Comparison of ENCODE assay signal across 13 cellular contexts in genomic region chr3:141921316-141921715, GRCh38.
"Had no signal": no experiment of that assay in that cellular context is flagged by ENCODE, and none has a peak within 500 bp of the region (broad histone marks: within the 10 kb centered on the region; RNA-seq: fewer than 3 reads in every experiment).

No MANE protein-coding gene starts in this region.

- H3K9me3 ChIP-seq: body of pancreas had no signal

- H3K4me3 Mint-ChIP-seq: activated T-helper 17 cell treated with anti-CD3 and anti-CD28 coated beads, Interleukin-2, amount 50 U/mL, for 72 hours; neural crest cell had no signal

- H3K4me3 ChIP-seq: body of pancreas had no signal

- H3K4me1 Mint-ChIP-seq: activated T-helper 17 cell treated with anti-CD3 and anti-CD28 coated beads, Interleukin-2, amount 50 U/mL, for 72 hours had no signal

- H3K27ac Mint-ChIP-seq: activated T-helper 17 cell treated with anti-CD3 and anti-CD28 coated beads, Interleukin-2, amount 50 U/mL, for 72 hours; progenitor cell of endocrine pancreas had no signal

- H3K4me1 ChIP-seq: body of pancreas had no signal

- H3K27me3 Mint-ChIP-seq: activated T-helper 17 cell treated with anti-CD3 and anti-CD28 coated beads, Interleukin-2, amount 50 U/mL, for 72 hours; progenitor cell of endocrine pancreas had no signal

- H3K27me3 ChIP-seq: body of pancreas had no signal

- H3K9me3 Mint-ChIP-seq: activated T-helper 17 cell treated with anti-CD3 and anti-CD28 coated beads, Interleukin-2, amount 50 U/mL, for 72 hours; neural crest cell had no signal

- H3K27ac ChIP-seq: body of pancreas, WERI-Rb-1 had no signal

- DNase-seq: activated CD4-positive, alpha-beta T cell treated with anti-CD3 and anti-CD28 coated beads for 1 hour; activated CD4-positive, alpha-beta T cell treated with anti-CD3 and anti-CD28 coated beads, Interleukin-2, amount 50 U/mL, for 48 hours; activated naive CD4-positive, alpha-beta T cell; body of pancreas; central memory CD4-positive, alpha-beta T cell; erythroblast; head of caudate nucleus; left ventricle myocardium superior; stimulated activated naive CD4-positive, alpha-beta T cell had no signal

- ATAC-seq: activated T-helper 17 cell treated with anti-CD3 and anti-CD28 coated beads, Interleukin-2, amount 50 U/mL, for 72 hours; body of pancreas; left ventricle myocardium superior had no signal
